9 cellular contexts compared by ENCODE assay signal in the genomic region with DNA sequence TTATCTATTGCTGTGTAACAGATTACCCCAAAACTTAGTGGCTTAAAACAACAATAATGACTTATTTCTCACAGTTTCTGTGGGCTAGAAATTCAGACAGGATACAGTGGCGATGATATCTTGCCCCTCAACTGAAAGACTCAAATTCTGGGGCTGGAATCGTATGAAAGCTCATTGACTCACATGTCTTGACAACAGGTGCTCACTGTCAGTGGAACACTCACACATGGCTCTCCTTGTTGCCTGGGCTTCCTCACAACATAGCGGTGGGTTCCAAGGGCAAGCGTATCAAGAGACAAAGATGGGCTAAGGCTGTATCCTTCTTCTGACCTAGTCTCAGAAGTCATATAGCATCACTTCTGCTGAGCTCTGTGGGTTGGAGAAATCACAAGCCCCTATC. TPM values are rescaled to one million over a fixed set of nuclear protein-coding genes. Genes with fewer than 3 reads are reported as not detected.
DNase-seq lines count a peak whose midpoint lies in the region; ATAC-seq lines count a peak whose summit lies in the region.
"Had no signal": no experiment of that assay in that cellular context is flagged by ENCODE, and none has a peak within 500 bp of the region (broad histone marks: within the 10 kb centered on the region; RNA-seq: fewer than 3 reads in every experiment).

No MANE protein-coding gene starts in this region.

- intact Hi-C loops in activated T-helper 2 cell treated with anti-CD3 and anti-CD28 coated beads, Interferon-gamma antibody, Interleukin-2, Interleukin-4, amounts not matched to agents 10 μg/mL and 5 μg/mL and 100 μg/mL, durations not matched to agents 14 hours and 24 hours and 36 hours (cut with micrococcal nuclease) = loop anchor here (1.0 to 2.0 kb wide), 8 partner anchors 9 to 168 kb away; a partner anchor contains a TSS

- peaks cover 9% of the 10 kb centered on the region for H3K36me3 Mint-ChIP-seq in activated T-helper 2 cell treated with anti-CD3 and anti-CD28 coated beads, Interferon-gamma antibody, Interleukin-2, Interleukin-4, amounts not matched to agents 10 μg/mL and 5 μg/mL and 100 μg/mL, durations not matched to agents 14 hours and 24 hours and 36 hours (ENCODE audit: low read depth)

- H3K4me1 Mint-ChIP-seq in activated T-helper 2 cell treated with anti-CD3 and anti-CD28 coated beads, Interferon-gamma antibody, Interleukin-2, Interleukin-4, amounts not matched to agents 10 μg/mL and 5 μg/mL and 100 μg/mL, durations not matched to agents 14 hours and 24 hours and 36 hours (ENCODE audit: low read depth) = peaks cover 63% of the 10 kb centered on the region

- DNase-seq in activated T-helper 2 cell treated with anti-CD3 and anti-CD28 coated beads, Interferon-gamma antibody, Interleukin-2, Interleukin-4, amounts not matched to agents 10 μg/mL and 5 μg/mL and 100 μg/mL, durations not matched to agents 14 hours and 24 hours and 36 hours (ENCODE audit: low spot score) = peak; percentile 46
- DNase-seq in stimulated activated CD4-positive, alpha-beta T cell treated with anti-CD3 and anti-CD28 coated beads, Interleukin-4, amount 100 ng/mL, for 1 hour = peak; percentile 35
- DNase-seq in CD1c-positive myeloid dendritic cell (ENCODE audit: extremely low spot score) (no peak), cerebellar nuclear complex (lab: John Stamatoyannopoulos, UW) (no peak), midbrain (lab: John Stamatoyannopoulos, UW) (no peak)
- DNase-seq: NCI-H2227 treated with DMSO at 0.1 percent for 48 hours had no signal

- H3K4me3 Mint-ChIP-seq in activated T-helper 2 cell treated with anti-CD3 and anti-CD28 coated beads, Interferon-gamma antibody, Interleukin-2, Interleukin-4, amounts not matched to agents 10 μg/mL and 5 μg/mL and 100 μg/mL, durations not matched to agents 14 hours and 24 hours and 36 hours (ENCODE audit: low read depth) = peak overlapping the region; percentile 55

- ATAC-seq in GM19438 (IDR thresholded peaks at IDR 0.05; ENCODE audit: low read depth, unreplicated experiment) = peak; percentile 20
- ATAC-seq in HG03432 (IDR thresholded peaks at IDR 0.05; ENCODE audit: unreplicated experiment) = peak; percentile 35
- no peak for ATAC-seq in GM19328 (IDR thresholded peaks at IDR 0.05; ENCODE audit: unreplicated experiment)

- H3K27ac Mint-ChIP-seq in activated T-helper 2 cell treated with anti-CD3 and anti-CD28 coated beads, Interferon-gamma antibody, Interleukin-2, Interleukin-4, amounts not matched to agents 10 μg/mL and 5 μg/mL and 100 μg/mL, durations not matched to agents 14 hours and 24 hours and 36 hours = peak overlapping the region; percentile 96

- H3K27me3 Mint-ChIP-seq in activated T-helper 2 cell treated with anti-CD3 and anti-CD28 coated beads, Interferon-gamma antibody, Interleukin-2, Interleukin-4, amounts not matched to agents 10 μg/mL and 5 μg/mL and 100 μg/mL, durations not matched to agents 14 hours and 24 hours and 36 hours (ENCODE audit: low read depth) = no peaks in the 10 kb centered on the region

- peaks cover 7% of the 10 kb centered on the region for H3K9me3 Mint-ChIP-seq in activated T-helper 2 cell treated with anti-CD3 and anti-CD28 coated beads, Interferon-gamma antibody, Interleukin-2, Interleukin-4, amounts not matched to agents 10 μg/mL and 5 μg/mL and 100 μg/mL, durations not matched to agents 14 hours and 24 hours and 36 hours

RNA-seq across cellular contexts. Expression of a gene that starts 3.7 kb away (rescaled TPM):
- total RNA-seq in activated T-helper 2 cell treated with anti-CD3 and anti-CD28 coated beads, Interferon-gamma antibody, Interleukin-2, Interleukin-4, amounts not matched to agents 10 μg/mL and 5 μg/mL and 100 μg/mL, durations not matched to agents 14 hours and 24 hours and 36 hours = 35.8 and 43.7 TPM in 2 replicates

RNA-seq across cellular contexts. Expression of a gene that starts 47.7 kb away (rescaled TPM):
- total RNA-seq in activated T-helper 2 cell treated with anti-CD3 and anti-CD28 coated beads, Interferon-gamma antibody, Interleukin-2, Interleukin-4, amounts not matched to agents 10 μg/mL and 5 μg/mL and 100 μg/mL, durations not matched to agents 14 hours and 24 hours and 36 hours = 22.0 and 24.1 TPM in 2 replicates

RNA-seq across cellular contexts. Expression of a gene that starts 58.6 kb away (rescaled TPM):
- total RNA-seq in activated T-helper 2 cell treated with anti-CD3 and anti-CD28 coated beads, Interferon-gamma antibody, Interleukin-2, Interleukin-4, amounts not matched to agents 10 μg/mL and 5 μg/mL and 100 μg/mL, durations not matched to agents 14 hours and 24 hours and 36 hours = 1.1 and 1.3 TPM in 2 replicates

Comparison
In these comparisons a context has a peak if more than half of its experiments do, and no peak if none do; other contexts are left out.
1. DNase-seq: peak in activated T-helper 2 cell treated with anti-CD3 and anti-CD28 coated beads, Interferon-gamma antibody, Interleukin-2, Interleukin-4, amounts not matched to agents 10 μg/mL and 5 μg/mL and 100 μg/mL, durations not matched to agents 14 hours and 24 hours and 36 hours (single experiment) and stimulated activated CD4-positive, alpha-beta T cell treated with anti-CD3 and anti-CD28 coated beads, Interleukin-4, amount 100 ng/mL, for 1 hour (single experiment); none in CD1c-positive myeloid dendritic cell (single experiment), cerebellar nuclear complex (0 of 2) and midbrain (single experiment).